Comparison of ENCODE assay signal across 24 cellular contexts in genomic region chr20:64247970-64248841, GRCh38. TPM values are rescaled to one million over a fixed set of nuclear protein-coding genes. Genes with fewer than 3 reads are reported as not detected.
DNase-seq lines count a peak whose midpoint lies in the region; ATAC-seq and TF ChIP-seq lines count a peak whose summit lies in the region.
"Had no signal": no experiment of that assay in that cellular context is flagged by ENCODE, and none has a peak within 500 bp of the region (broad histone marks: within the 10 kb centered on the region; RNA-seq: fewer than 3 reads in every experiment).

No MANE protein-coding gene starts in this region.

- H3K4me3 ChIP-seq in mucosa of descending colon, result no peak overlapping the region
- H3K4me3 ChIP-seq: coronary artery, Peyer's patch, SJCRH30, testis, vagina had no signal

- no peak for ATAC-seq in activated naive CD4-positive, alpha-beta T cell treated with anti-CD3 and anti-CD28 coated beads, Interleukin-2, amount 50 U/mL, for 72 hours
- ATAC-seq in left lobe of liver (no peak), mucosa of descending colon (no peak)
- peak; percentile 52 to 57 for ATAC-seq in stimulated activated naive B cell treated with anti-CD40 and anti-IgM and Interleukin-4, amounts not matched to agents 10 μg/mL and 1 μg/mL and 100 μg/mL, for 72 hours (replicated peaks)
- ATAC-seq: naive thymus-derived CD4-positive, alpha-beta T cell had no signal

- peak; percentile 1 for DNase-seq in activated naive CD4-positive, alpha-beta T cell treated with anti-CD3 and anti-CD28 coated beads for 36 hours
- no peak for DNase-seq in activated naive CD4-positive, alpha-beta T cell treated with anti-CD3 and anti-CD28 coated beads, Interleukin-2, amount 50 U/mL, for 72 hours (ENCODE audit: low spot score in 2 of 2)
- DNase-seq in SKM-1 (lab: John Stamatoyannopoulos, UW; ENCODE audit: unreplicated experiment) (peak; percentile 58), left lobe of liver (ENCODE audit: low spot score) (peak; percentile 43), mucosa of descending colon (no peak)
- DNase-seq in stimulated activated naive B cell treated with anti-CD40 and anti-IgM and Interleukin-4, amounts not matched to agents 10 μg/mL and 1 μg/mL and 100 μg/mL, for 72 hours, result no peak
- no peak for DNase-seq in stimulated activated naive CD4-positive, alpha-beta T cell treated with Interleukin-2 at 50 U/mL for 16 hours (lab: John Stamatoyannopoulos, UW)
- no peak for DNase-seq in stimulated activated CD4-positive, alpha-beta T cell treated with anti-CD3 and anti-CD28 coated beads, Interleukin-12 subunit alpha, Interleukin-12 subunit beta, amount 100 ng/mL, for 4 hours
- DNase-seq: activated CD4-positive, alpha-beta T cell treated with anti-CD3 and anti-CD28 coated beads, Interleukin-2, amount 10 ng/mL, durations not matched to agents 7 days and 5 days; activated CD8-positive, alpha-beta memory T cell treated with anti-CD3 and anti-CD28 coated beads, Interleukin-2, amount 50 U/mL, for 48 hours; HCEC 1CT; kidney glomerular epithelial cell; mesenchymal stem cell; MM.1S; NCI-H1694 treated with DMSO at 0.1 percent for 48 hours; NCI-H69; SJCRH30; T-helper 2 cell; testis had no signal

- H3K4me1 ChIP-seq in mucosa of descending colon (ENCODE audit: low read depth), result no peaks in the 10 kb centered on the region
- H3K4me1 ChIP-seq: parathyroid adenoma, Peyer's patch, SJCRH30, testis, vagina had no signal

- H3K36me3 ChIP-seq in mucosa of descending colon (ENCODE audit: low read depth), result no peaks in the 10 kb centered on the region
- H3K36me3 ChIP-seq: Peyer's patch, SJCRH30, vagina had no signal

- no peak for TF ChIP-seq CTCF in mucosa of descending colon (IDR thresholded peaks at IDR 0.05)

- no peak overlapping the region for H3K27ac Mint-ChIP-seq in activated naive CD4-positive, alpha-beta T cell treated with anti-CD3 and anti-CD28 coated beads for 36 hours
- H3K27ac Mint-ChIP-seq in activated naive CD4-positive, alpha-beta T cell treated with anti-CD3 and anti-CD28 coated beads, Interleukin-2, amount 50 U/mL, for 72 hours, result no peak overlapping the region
- H3K27ac Mint-ChIP-seq in stimulated activated naive B cell treated with anti-CD40 and anti-IgM and Interleukin-4, amounts not matched to agents 10 μg/mL and 1 μg/mL and 100 μg/mL, for 72 hours, result no peak overlapping the region

- no peaks in the 10 kb centered on the region for H3K4me1 Mint-ChIP-seq in activated naive CD4-positive, alpha-beta T cell treated with anti-CD3 and anti-CD28 coated beads for 36 hours (ENCODE audit: low read depth)
- H3K4me1 Mint-ChIP-seq in stimulated activated naive B cell treated with anti-CD40 and anti-IgM and Interleukin-4, amounts not matched to agents 10 μg/mL and 1 μg/mL and 100 μg/mL, for 72 hours, result peaks cover 9% of the 10 kb centered on the region in 2 donors
- H3K4me1 Mint-ChIP-seq: activated CD4-positive, alpha-beta T cell treated with anti-CD3 and anti-CD28 coated beads, Interleukin-2, amount 10 ng/mL, durations not matched to agents 7 days and 5 days had no signal

- H3K27me3 Mint-ChIP-seq in activated naive CD4-positive, alpha-beta T cell treated with anti-CD3 and anti-CD28 coated beads for 36 hours (ENCODE audit: low read depth), result peaks cover 10% of the 10 kb centered on the region
- peaks cover 46 to 52% of the 10 kb centered on the region in 2 donors for H3K27me3 Mint-ChIP-seq in stimulated activated naive B cell treated with anti-CD40 and anti-IgM and Interleukin-4, amounts not matched to agents 10 μg/mL and 1 μg/mL and 100 μg/mL, for 72 hours

- no peaks in the 10 kb centered on the region for H3K9me3 Mint-ChIP-seq in activated naive CD4-positive, alpha-beta T cell treated with anti-CD3 and anti-CD28 coated beads for 36 hours
- H3K9me3 Mint-ChIP-seq in activated naive CD4-positive, alpha-beta T cell treated with anti-CD3 and anti-CD28 coated beads, Interleukin-2, amount 50 U/mL, for 72 hours, result no peaks in the 10 kb centered on the region
- H3K9me3 Mint-ChIP-seq in stimulated activated naive B cell treated with anti-CD40 and anti-IgM and Interleukin-4, amounts not matched to agents 10 μg/mL and 1 μg/mL and 100 μg/mL, for 72 hours, result no peaks in the 10 kb centered on the region
- H3K9me3 Mint-ChIP-seq: activated CD4-positive, alpha-beta T cell treated with anti-CD3 and anti-CD28 coated beads, Interleukin-2, amount 10 ng/mL, durations not matched to agents 7 days and 5 days had no signal

- H3K36me3 Mint-ChIP-seq in activated naive CD4-positive, alpha-beta T cell treated with anti-CD3 and anti-CD28 coated beads for 36 hours (ENCODE audit: low read depth), result no peaks in the 10 kb centered on the region
- H3K36me3 Mint-ChIP-seq in activated naive CD4-positive, alpha-beta T cell treated with anti-CD3 and anti-CD28 coated beads, Interleukin-2, amount 50 U/mL, for 72 hours, result no peaks in the 10 kb centered on the region
- H3K36me3 Mint-ChIP-seq in stimulated activated naive B cell treated with anti-CD40 and anti-IgM and Interleukin-4, amounts not matched to agents 10 μg/mL and 1 μg/mL and 100 μg/mL, for 72 hours, result no peaks in the 10 kb centered on the region
- H3K36me3 Mint-ChIP-seq: naive thymus-derived CD4-positive, alpha-beta T cell had no signal

- H3K4me3 Mint-ChIP-seq in activated naive CD4-positive, alpha-beta T cell treated with anti-CD3 and anti-CD28 coated beads for 36 hours, result no peak overlapping the region
- no peak overlapping the region for H3K4me3 Mint-ChIP-seq in stimulated activated naive B cell treated with anti-CD40 and anti-IgM and Interleukin-4, amounts not matched to agents 10 μg/mL and 1 μg/mL and 100 μg/mL, for 72 hours
- H3K4me3 Mint-ChIP-seq: activated CD4-positive, alpha-beta T cell treated with anti-CD3 and anti-CD28 coated beads, Interleukin-2, amount 10 ng/mL, durations not matched to agents 7 days and 5 days had no signal

- intact Hi-C loops in activated naive CD4-positive, alpha-beta T cell treated with anti-CD3 and anti-CD28 coated beads for 36 hours (cut with micrococcal nuclease), result no loop called here
- intact Hi-C loops in mucosa of descending colon (cut with DNase I, micrococcal nuclease), result no loop called here

- H3K9me3 ChIP-seq in mucosa of descending colon, result no peaks in the 10 kb centered on the region
- H3K9me3 ChIP-seq: Peyer's patch, SJCRH30, testis, vagina had no signal

- CTCF ChIA-PET in activated naive CD4-positive, alpha-beta T cell treated with anti-CD3 and anti-CD28 coated beads for 36 hours (lab: Charles Lee), result no interaction called here

RNA-seq across cellular contexts. Expression of gene PCMTD2, which starts 7.3 kb away (rescaled TPM):
- total RNA-seq in activated naive CD4-positive, alpha-beta T cell treated with anti-CD3 and anti-CD28 coated beads for 36 hours, result 10 to 100 TPM; 34.5 to 36.7 TPM
- 10 to 100 TPM; 25.3 to 39.6 TPM for total RNA-seq in activated naive CD4-positive, alpha-beta T cell treated with anti-CD3 and anti-CD28 coated beads, Interleukin-2, amount 50 U/mL, for 72 hours
- total RNA-seq in left lobe of liver (29.3 TPM), mucosa of descending colon (10 to 100 TPM; 31.1 to 47.4 (median 34.9) TPM)

Comparison
In these comparisons a context has a peak if more than half of its experiments do, and no peak if none do; other contexts are left out.
1. DNase-seq: peak in activated naive CD4-positive, alpha-beta T cell treated with anti-CD3 and anti-CD28 coated beads for 36 hours (single experiment), SKM-1 (single experiment) and left lobe of liver (single experiment); none in activated naive CD4-positive, alpha-beta T cell treated with anti-CD3 and anti-CD28 coated beads, Interleukin-2, amount 50 U/mL, for 72 hours (0 of 2), stimulated activated naive B cell treated with anti-CD40 and anti-IgM and Interleukin-4, amounts not matched to agents 10 μg/mL and 1 μg/mL and 100 μg/mL, for 72 hours (single experiment), stimulated activated naive CD4-positive, alpha-beta T cell treated with Interleukin-2 at 50 U/mL for 16 hours (single experiment), stimulated activated CD4-positive, alpha-beta T cell treated with anti-CD3 and anti-CD28 coated beads, Interleukin-12 subunit alpha, Interleukin-12 subunit beta, amount 100 ng/mL, for 4 hours (single experiment) and mucosa of descending colon (0 of 3).
2. ATAC-seq: peak in stimulated activated naive B cell treated with anti-CD40 and anti-IgM and Interleukin-4, amounts not matched to agents 10 μg/mL and 1 μg/mL and 100 μg/mL, for 72 hours (2 of 2); none in activated naive CD4-positive, alpha-beta T cell treated with anti-CD3 and anti-CD28 coated beads, Interleukin-2, amount 50 U/mL, for 72 hours (0 of 2), left lobe of liver (single experiment) and mucosa of descending colon (single experiment).